Comparison of ENCODE assay signal across 1 cellular context in genomic region chr10:17662193-17663138, GRCh38.
TF ChIP-seq lines count a peak whose summit lies in the region.

No MANE protein-coding gene starts in this region.

TF ChIP-seq in K562, 482 proteins besides CTCF, POLR2A, EP300 and RAD21 (continued from another document and continues in another):
- TF ChIP-seq NR0B1 (IDR thresholded peaks at IDR 0.05; ENCODE audit: partially characterized antibody) (no peak), HDAC1 (IDR thresholded peaks at IDR 0.05) (peak; percentile 60 to 88; a peak in 3 of 4 replicates), ZNF586 (CRISPR knock-in tag; conservative IDR thresholded peaks at IDR 0.05) (no peak), GATA2 (CRISPR knock-in tag; IDR thresholded peaks at IDR 0.05) (peak; percentile 95), MEF2D (tag; conservative IDR thresholded peaks at IDR 0.05; ENCODE audit: low read depth) (peak; percentile 93), RBM39 (optimal IDR thresholded peaks at IDR 0.05; ENCODE audit: low read depth, low read length) (no peak), HINFP (tag; conservative IDR thresholded peaks at IDR 0.05; ENCODE audit: low read depth) (no peak), STAT5B (CRISPR knock-in tag; IDR thresholded peaks at IDR 0.05) (no peak), SUPT5H (IDR thresholded peaks at IDR 0.05) (no peak), HNRNPL (IDR thresholded peaks at IDR 0.05; ENCODE audit: low read depth, low read length) (no peak), MCM7 (IDR thresholded peaks at IDR 0.05) (no peak), ZNF24 (IDR thresholded peaks at IDR 0.05) (peak; percentile 91), ZNF507 (tag; conservative IDR thresholded peaks at IDR 0.05) (no peak), MAFG (tag; conservative IDR thresholded peaks at IDR 0.05) (peak; percentile 73), POLR2AphosphoS5 (IDR thresholded peaks at IDR 0.05; ENCODE audit: control insufficient read depth, insufficient read depth, low read depth, low read length) (peak; percentile 98), PBX2 (CRISPR knock-in tag; IDR thresholded peaks at IDR 0.05; ENCODE audit: low read depth) (no peak), PBX2 (tag; conservative IDR thresholded peaks at IDR 0.05; ENCODE audit: low read depth) (peak; percentile 87), STAT5A (IDR thresholded peaks at IDR 0.05; ENCODE audit: borderline replicate concordance, low read length) (peak; percentile 98), U2AF1 (optimal IDR thresholded peaks at IDR 0.05; ENCODE audit: low read depth, low read length) (no peak), SMAD3 (CRISPR knock-in tag; conservative IDR thresholded peaks at IDR 0.05) (peak; percentile 81; the same call in 1 of the 2 replicates), LCOR (CRISPR knock-in tag; IDR thresholded peaks at IDR 0.05) (peak; percentile 34; the same call in 1 of the 2 replicates), HDGF (IDR thresholded peaks at IDR 0.05) (0 out of 2 replicates have a peak, but pooled peaks have one; percentile 31), BRCA1 (IDR thresholded peaks at IDR 0.05) (no peak), BRCA1 (CRISPR knock-in tag; IDR thresholded peaks at IDR 0.05) (no peak), ZNF449 (CRISPR knock-in tag; IDR thresholded peaks at IDR 0.05) (no peak; the same call in 1 of the 2 replicates), ELF2 (CRISPR knock-in tag; IDR thresholded peaks at IDR 0.05) (no peak), ZEB2 (IDR thresholded peaks at IDR 0.05) (peak; percentile 95), JUND (IDR thresholded peaks at IDR 0.05; ENCODE audit: borderline replicate concordance, low read depth, low read length) (peak; percentile 81), JUND (tag; IDR thresholded peaks at IDR 0.05; ENCODE audit: borderline replicate concordance, low read depth, low read length) (peak; percentile 70; the same call in 1 of the 3 replicates), HLTF (IDR thresholded peaks at IDR 0.05) (peak; percentile 51), NR4A1 (CRISPR knock-in tag; IDR thresholded peaks at IDR 0.05) (no peak), NR4A1 (tag; IDR thresholded peaks at IDR 0.05) (peak; percentile 95), RAD51 (IDR thresholded peaks at IDR 0.05; ENCODE audit: borderline replicate concordance, low read depth) (peak; percentile 53; the same call in 1 of the 2 replicates), GTF2F1 (IDR thresholded peaks at IDR 0.05; ENCODE audit: low read depth, low read length) (no peak), ZBTB49 (CRISPR knock-in tag; IDR thresholded peaks at IDR 0.05; ENCODE audit: borderline replicate concordance) (no peak), MAFF (IDR thresholded peaks at IDR 0.05; ENCODE audit: low read length) (peak; percentile 52; the same call in 1 of the 2 replicates), HNRNPLL (IDR thresholded peaks at IDR 0.05; ENCODE audit: low read depth, low read length, poor library complexity, severe bottlenecking) (no peak), MCM2 (IDR thresholded peaks at IDR 0.05; ENCODE audit: low read depth) (no peak), ZNF444 (CRISPR knock-in tag; IDR thresholded peaks at IDR 0.05) (0 out of 2 replicates have a peak, but pooled peaks have one; percentile 69), GATAD2B (IDR thresholded peaks at IDR 0.05; ENCODE audit: borderline replicate concordance) (peak; percentile 92), FOXK2 (conservative IDR thresholded peaks at IDR 0.05 in 1 of 2, IDR thresholded peaks at IDR 0.05 in 1 of 2; ENCODE audit: low read depth in 2 of 2) (peak; percentile 80 to 82), FOXJ3 (CRISPR knock-in tag; IDR thresholded peaks at IDR 0.05) (no peak), NFRKB (IDR thresholded peaks at IDR 0.05; ENCODE audit: low read depth) (0 out of 2 replicates have a peak, but pooled peaks have one; percentile 32), NEUROD1 (IDR thresholded peaks at IDR 0.05; ENCODE audit: borderline replicate concordance, low read depth, low read length, partially characterized antibody) (peak; percentile 82), ZNF384 (IDR thresholded peaks at IDR 0.05; ENCODE audit: low read depth, low read length) (0 out of 2 replicates have a peak, but pooled peaks have one; percentile 30), SMARCB1 (IDR thresholded peaks at IDR 0.05; ENCODE audit: insufficient read length, low read depth) (peak; percentile 78), ZFP30 (CRISPR knock-in tag; IDR thresholded peaks at IDR 0.05; ENCODE audit: borderline replicate concordance) (no peak), MGA (IDR thresholded peaks at IDR 0.05) (peak; percentile 60; the same call in 1 of the 2 replicates)
